Comparison of ENCODE assay signal across 18 cellular contexts in the genomic region with DNA sequence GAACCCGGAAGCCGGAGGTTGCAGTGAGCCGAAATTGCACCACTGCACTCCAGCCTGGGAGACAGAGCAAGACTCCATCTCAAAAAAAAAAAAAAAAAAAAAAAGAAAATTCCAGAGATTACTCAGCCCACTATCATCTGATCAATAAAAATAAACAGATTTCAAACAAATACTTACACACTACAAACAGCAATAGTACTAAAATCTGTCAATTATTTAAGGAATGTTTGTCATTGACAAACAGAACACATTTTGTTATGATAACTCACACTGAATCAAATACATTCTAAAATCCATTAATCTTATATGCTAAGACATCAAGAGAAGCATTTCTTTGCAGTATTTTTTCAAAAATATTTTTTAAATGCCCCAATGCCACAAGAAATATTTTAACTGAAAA.
"Had no signal": no experiment of that assay in that cellular context is flagged by ENCODE, and none has a peak within 500 bp of the region (broad histone marks: within the 10 kb centered on the region; RNA-seq: fewer than 3 reads in every experiment).

No MANE protein-coding gene starts in this region.

- H3K27me3 Mint-ChIP-seq: activated CD4-positive, alpha-beta T cell treated with anti-CD3 and anti-CD28 coated beads for 36 hours; activated naive CD8-positive, alpha-beta T cell treated with anti-CD3 and anti-CD28 coated beads for 36 hours; dendritic cell treated with granulocyte-macrophage colony-stimulating factor and Interleukin-4, amounts not matched to agents 40 ng/mL and 50 ng/mL, for 4 days had no signal

- DNase-seq: activated CD4-positive, alpha-beta T cell treated with anti-CD3 and anti-CD28 coated beads for 36 hours; activated CD4-positive, alpha-beta T cell treated with anti-CD3 and anti-CD28 coated beads, Interleukin-2, amount 50 U/mL, for 48 hours; activated naive CD8-positive, alpha-beta T cell treated with anti-CD3 and anti-CD28 coated beads for 36 hours; activated T-cell treated with anti-CD3 and anti-CD28 coated beads for 4 hours; amniotic stem cell; effector CD8-positive, alpha-beta T cell; heart right ventricle; kidney glomerular epithelial cell; left ventricle myocardium superior; right lobe of liver; stimulated activated CD4-positive, alpha-beta T cell treated with anti-CD3 and anti-CD28 coated beads, Interleukin-4, amount 100 ng/mL, for 24 hours; stomach; upper lobe of left lung had no signal

- ATAC-seq: activated CD4-positive, alpha-beta T cell treated with anti-CD3 and anti-CD28 coated beads for 36 hours; esophagus mucosa; heart right ventricle; left ventricle myocardium superior; stimulated activated effector memory CD8-positive, alpha-beta T cell treated with anti-CD3 and anti-CD28 coated beads, Interleukin-12 subunit alpha, Interleukin-12 subunit beta, amount 100 ng/mL, for 72 hours; WTC11 had no signal

- H3K4me1 Mint-ChIP-seq: WTC11 had no signal

- H3K27ac Mint-ChIP-seq: activated CD4-positive, alpha-beta T cell treated with anti-CD3 and anti-CD28 coated beads for 36 hours; activated naive CD8-positive, alpha-beta T cell treated with anti-CD3 and anti-CD28 coated beads for 36 hours; dendritic cell treated with granulocyte-macrophage colony-stimulating factor and Interleukin-4, amounts not matched to agents 40 ng/mL and 50 ng/mL, for 4 days; stimulated activated effector memory CD8-positive, alpha-beta T cell treated with anti-CD3 and anti-CD28 coated beads, Interleukin-12 subunit alpha, Interleukin-12 subunit beta, amount 100 ng/mL, for 72 hours; WTC11 had no signal

- H3K9me3 Mint-ChIP-seq: activated naive CD8-positive, alpha-beta T cell treated with anti-CD3 and anti-CD28 coated beads for 36 hours; dendritic cell treated with granulocyte-macrophage colony-stimulating factor and Interleukin-4, amounts not matched to agents 40 ng/mL and 50 ng/mL, for 4 days; stimulated activated effector memory CD8-positive, alpha-beta T cell treated with anti-CD3 and anti-CD28 coated beads, Interleukin-12 subunit alpha, Interleukin-12 subunit beta, amount 100 ng/mL, for 72 hours; WTC11 had no signal

- H3K27ac ChIP-seq: cardiac muscle cell, heart right ventricle, right lobe of liver, stomach, upper lobe of left lung had no signal

- H3K4me3 Mint-ChIP-seq: activated CD4-positive, alpha-beta T cell treated with anti-CD3 and anti-CD28 coated beads for 36 hours; activated naive CD8-positive, alpha-beta T cell treated with anti-CD3 and anti-CD28 coated beads for 36 hours; dendritic cell treated with granulocyte-macrophage colony-stimulating factor and Interleukin-4, amounts not matched to agents 40 ng/mL and 50 ng/mL, for 4 days; stimulated activated effector memory CD8-positive, alpha-beta T cell treated with anti-CD3 and anti-CD28 coated beads, Interleukin-12 subunit alpha, Interleukin-12 subunit beta, amount 100 ng/mL, for 72 hours; WTC11 had no signal

- H3K36me3 ChIP-seq: cardiac muscle cell, heart right ventricle, right lobe of liver, stomach, upper lobe of left lung had no signal

- H3K4me3 ChIP-seq: cardiac muscle cell, heart right ventricle, right lobe of liver, stomach, upper lobe of left lung had no signal

- H3K9me3 ChIP-seq: heart right ventricle, right lobe of liver, stomach, upper lobe of left lung had no signal

- H3K36me3 Mint-ChIP-seq: activated naive CD8-positive, alpha-beta T cell treated with anti-CD3 and anti-CD28 coated beads for 36 hours; stimulated activated effector memory CD8-positive, alpha-beta T cell treated with anti-CD3 and anti-CD28 coated beads, Interleukin-12 subunit alpha, Interleukin-12 subunit beta, amount 100 ng/mL, for 72 hours; WTC11 had no signal

- H3K27me3 ChIP-seq: cardiac muscle cell, heart right ventricle, right lobe of liver, stomach, upper lobe of left lung had no signal
